In genomic region chr3:188349963-188350332, GRCh38 we compare ENCODE assay signal across 16 cellular contexts.
DNase-seq lines count a peak whose midpoint lies in the region; ATAC-seq and TF ChIP-seq lines count a peak whose summit lies in the region.
"Had no signal": no experiment of that assay in that cellular context is flagged by ENCODE, and none has a peak within 500 bp of the region (broad histone marks: within the 10 kb centered on the region; RNA-seq: fewer than 3 reads in every experiment).

No MANE protein-coding gene starts in this region.

- ATAC-seq in HG02759 (IDR thresholded peaks at IDR 0.05; ENCODE audit: unreplicated experiment) = no peak
- ATAC-seq: activated CD4-positive, alpha-beta T cell treated with anti-CD3 and anti-CD28 coated beads for 36 hours had no signal

- peaks cover 15% of the 10 kb centered on the region for H3K79me2 ChIP-seq in mammary epithelial cell (ENCODE audit: insufficient read depth, low read length)

- peak overlapping the region; percentile 95 for H3K27ac Mint-ChIP-seq in mesothelial cell of epicardium
- H3K27ac Mint-ChIP-seq: activated CD4-positive, alpha-beta T cell treated with anti-CD3 and anti-CD28 coated beads for 36 hours; stimulated activated naive CD8-positive, alpha-beta T cell treated with anti-CD3 and anti-CD28 coated beads, Interleukin-15, Interleukin-2, amounts not matched to agents 100 ng/mL and 50 ng/mL, for 24 hours had no signal

- H3K27me3 Mint-ChIP-seq in mesothelial cell of epicardium (ENCODE audit: low read depth) = no peaks in the 10 kb centered on the region
- H3K27me3 Mint-ChIP-seq: activated CD4-positive, alpha-beta T cell treated with anti-CD3 and anti-CD28 coated beads for 36 hours; stimulated activated naive CD8-positive, alpha-beta T cell treated with anti-CD3 and anti-CD28 coated beads, Interleukin-15, Interleukin-2, amounts not matched to agents 100 ng/mL and 50 ng/mL, for 24 hours had no signal

- dilution Hi-C loops in mammary epithelial cell (cut with HindIII; ENCODE audit: low sequenced_read_pairs) = no loop called here

- H3K4me3 ChIP-seq in mammary epithelial cell (replicated peaks in 1 of 3; ENCODE audit: insufficient read depth in 1 of 3, low read depth in 2 of 3, low read length in 3 of 3) (no peak overlapping the region), subcutaneous abdominal adipose tissue (ENCODE audit: low read depth in 1 of 5, low read length in 5 of 5) (peak overlapping the region in 2 of 5 donors; percentile 11 to 29)
- H3K4me3 ChIP-seq: SJSA1, skin epidermis had no signal

- peaks cover 44% of the 10 kb centered on the region for H3K4me1 Mint-ChIP-seq in mesothelial cell of epicardium

- H3K9me3 ChIP-seq in mammary epithelial cell (replicated peaks; ENCODE audit: insufficient read depth, low read length) (no peaks in the 10 kb centered on the region), subcutaneous abdominal adipose tissue (ENCODE audit: control insufficient read depth in 5 of 5, low read length in 5 of 5) (no peaks in the 10 kb centered on the region)
- H3K9me3 ChIP-seq: neutrophil, SJSA1 had no signal

- no peaks in the 10 kb centered on the region for H3K9me3 Mint-ChIP-seq in mesothelial cell of epicardium
- H3K9me3 Mint-ChIP-seq: stimulated activated naive CD8-positive, alpha-beta T cell treated with anti-CD3 and anti-CD28 coated beads, Interleukin-15, Interleukin-2, amounts not matched to agents 100 ng/mL and 50 ng/mL, for 24 hours had no signal

- H3K9ac ChIP-seq in mammary epithelial cell (ENCODE audit: insufficient read depth, low read length) = no peak overlapping the region
- peak overlapping the region in 1 of 5 donors; percentile 5 for H3K9ac ChIP-seq in subcutaneous abdominal adipose tissue (ENCODE audit: low read length in 5 of 5)

- H2AFZ ChIP-seq in mammary epithelial cell (ENCODE audit: low read depth, low read length) = peak overlapping the region; percentile 33

- 5% methylated on average over 4 of the region's 4 CpGs for WGBS in mammary epithelial cell (ENCODE audit: low coverage, missing lambda C conversion rate)

- H3K4me2 ChIP-seq in mammary epithelial cell (ENCODE audit: insufficient read depth, low read depth, low read length) = peak overlapping the region; percentile 13

- CTCF ChIA-PET in mammary epithelial cell (lab: Charles Lee; ENCODE audit: low non-redundant PET) = interaction anchor here (1.0 kb wide), 1 partner anchor 610 kb away, joined by 6 read pairs; no protein-coding TSS in a partner anchor

- H4K20me1 ChIP-seq in mammary epithelial cell (ENCODE audit: insufficient read depth, low read length) = no peaks in the 10 kb centered on the region

- TF ChIP-seq CTCF in mammary epithelial cell (conservative IDR thresholded peaks at IDR 0.05 in 1 of 2, IDR thresholded peaks at IDR 0.05 in 1 of 2; ENCODE audit: extremely low read depth in 1 of 2, insufficient read depth in 1 of 2, low read depth in 1 of 2, low read length in 2 of 2) (no peak), mesothelial cell of epicardium (IDR thresholded peaks at IDR 0.05; ENCODE audit: unreplicated experiment) (no peak)

- intact Hi-C loops in mammary epithelial cell (cut with micrococcal nuclease) = loop anchor here (2.0 to 5.0 kb wide), 3 partner anchors 41 to 597 kb away; no protein-coding TSS in a partner anchor

- in situ Hi-C loops in mammary epithelial cell (cut with MboI; ENCODE audit: low sequenced_read_pairs in 2 of 2) = no loop called here

- H3K36me3 Mint-ChIP-seq in mesothelial cell of epicardium = no peaks in the 10 kb centered on the region

- no TSS peak for BruUV-seq in mammary epithelial cell (replicated peaks; lab: Mats Ljungman, UMichigan)

- DNase-seq in HT-29 (ENCODE audit: low spot score) = peak; percentile 7
- peak; percentile 50 for DNase-seq in mammary epithelial cell
- DNase-seq in mesothelial cell of epicardium (ENCODE audit: low spot score in 2 of 2, unreplicated experiment in 2 of 2) = no peak
- DNase-seq in DMS 273 treated with DMSO at 0.1 percent for 48 hours (lab: John Stamatoyannopoulos, UW) = no peak
- DNase-seq in DMS153 (lab: John Stamatoyannopoulos, UW) = no peak
- DNase-seq: activated CD4-positive, alpha-beta T cell treated with anti-CD3 and anti-CD28 coated beads for 36 hours; activated naive CD4-positive, alpha-beta T cell treated with Interleukin-2 at 50 U/mL for 16 hours; DMS79; NCI-H1417 treated with DMSO at 0.1 percent for 48 hours; T-helper 9 cell had no signal

- H3K27ac ChIP-seq in mammary epithelial cell (ENCODE audit: insufficient read depth, low read depth, low read length) (no peak overlapping the region), subcutaneous abdominal adipose tissue (ENCODE audit: low read depth, low read length) (peak overlapping the region; percentile 86)
- H3K27ac ChIP-seq: neutrophil had no signal

- H3K27me3 ChIP-seq in mammary epithelial cell (ENCODE audit: insufficient read depth, low read length) (no peaks in the 10 kb centered on the region), subcutaneous abdominal adipose tissue (ENCODE audit: control insufficient read depth in 5 of 5, insufficient read depth in 4 of 5, low read length in 5 of 5) (no peaks in the 10 kb centered on the region)
- H3K27me3 ChIP-seq: neutrophil, SJSA1 had no signal

- H3K36me3 ChIP-seq in mammary epithelial cell (ENCODE audit: insufficient read depth, low read length) (no peaks in the 10 kb centered on the region), subcutaneous abdominal adipose tissue (ENCODE audit: control insufficient read depth in 5 of 5, insufficient read depth in 5 of 5, low read length in 5 of 5) (peaks cover 0 to 4% (median 0%) of the 10 kb centered on the region in 5 donors)
- H3K36me3 ChIP-seq: neutrophil had no signal

- H3K4me1 ChIP-seq in mammary epithelial cell (ENCODE audit: insufficient read depth, low read length) (peaks cover 38% of the 10 kb centered on the region), subcutaneous abdominal adipose tissue (ENCODE audit: control insufficient read depth in 5 of 5, insufficient read depth in 5 of 5, low read length in 5 of 5) (peaks cover 7 to 28% (median 23%) of the 10 kb centered on the region in 5 donors)

- no peak overlapping the region for H3K4me3 Mint-ChIP-seq in mesothelial cell of epicardium
- H3K4me3 Mint-ChIP-seq: activated CD4-positive, alpha-beta T cell treated with anti-CD3 and anti-CD28 coated beads for 36 hours; stimulated activated naive CD8-positive, alpha-beta T cell treated with anti-CD3 and anti-CD28 coated beads, Interleukin-15, Interleukin-2, amounts not matched to agents 100 ng/mL and 50 ng/mL, for 24 hours had no signal

Comparison
In these comparisons a context has a peak if more than half of its experiments do, and no peak if none do; other contexts are left out.
1. DNase-seq: peak in HT-29 (single experiment) and mammary epithelial cell (single experiment); none in mesothelial cell of epicardium (0 of 2), DMS 273 treated with DMSO at 0.1 percent for 48 hours (single experiment) and DMS153 (single experiment).